In the genomic region with DNA sequence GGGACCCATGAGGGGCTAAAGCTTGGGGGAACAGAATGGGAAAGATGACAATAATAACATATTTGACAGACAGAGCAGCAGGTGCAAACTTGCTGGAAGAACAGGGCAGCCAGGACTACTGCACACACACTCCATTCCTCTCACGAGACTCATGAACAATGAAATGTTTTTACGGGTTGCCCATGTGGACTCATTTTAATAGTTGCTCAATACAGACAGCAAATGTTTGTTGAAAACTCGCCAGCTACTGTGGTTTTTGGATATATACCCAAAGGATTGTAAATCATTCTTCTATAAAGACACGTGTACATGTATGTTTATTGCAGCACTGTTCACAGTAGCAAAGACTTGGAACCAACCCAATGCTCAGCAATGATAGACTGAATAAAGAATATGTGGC, we compare ENCODE assay signal across 23 cellular contexts. TPM values are rescaled to one million over a fixed set of nuclear protein-coding genes. Genes with fewer than 3 reads are reported as not detected.
DNase-seq lines count a peak whose midpoint lies in the region; ATAC-seq, FAIRE-seq and TF ChIP-seq lines count a peak whose summit lies in the region.
"Had no signal": no experiment of that assay in that cellular context is flagged by ENCODE, and none has a peak within 500 bp of the region (broad histone marks: within the 10 kb centered on the region; RNA-seq: fewer than 3 reads in every experiment).

No MANE protein-coding gene starts in this region.

- CTCF ChIA-PET in HepG2 (lab: Yijun Ruan, JAX; ENCODE audit: low intra/inter-chr PET ratio, low total read pairs), result no interaction called here

- no peak for ATAC-seq in HepG2
- ATAC-seq: K562 had no signal

- TF ChIP-seq EP300 in HepG2 (IDR thresholded peaks at IDR 0.05; ENCODE audit: low read depth in 2 of 2, low read length in 2 of 2), result no peak
- TF ChIP-seq EP300 in HepG2 (CRISPR knock-in tag; IDR thresholded peaks at IDR 0.05; ENCODE audit: borderline replicate concordance), result no peak

- no peak for TF ChIP-seq POLR2A in HepG2 (IDR thresholded peaks at IDR 0.05; ENCODE audit: insufficient read depth in 1 of 2, low read depth in 2 of 2, low read length in 2 of 2)

- POLR2A ChIA-PET in HepG2 (lab: Yijun Ruan, JAX), result no interaction called here

- FAIRE-seq in bronchial epithelial cell (lab: Jason Lieb, UNC) (no peak), HepG2 (lab: Jason Lieb, UNC) (no peak)
- FAIRE-seq: A204.1, K562 had no signal

- H3K4me1 ChIP-seq in HepG2 (ENCODE audit: insufficient read depth, low read length), result no peaks in the 10 kb centered on the region

- intact Hi-C loops in HepG2 (cut with micrococcal nuclease; ENCODE audit: unreplicated experiment), result no loop called here

- H3K36me3 ChIP-seq in bronchial epithelial cell (ENCODE audit: control insufficient read depth, insufficient read depth, low read length) (no peaks in the 10 kb centered on the region), HepG2 (replicated peaks in 1 of 2; ENCODE audit: control insufficient read depth in 1 of 2, insufficient read depth in 2 of 2, low read length in 2 of 2) (no peaks in the 10 kb centered on the region)

- 2% methylated on average over 4 of the region's 4 CpGs for WGBS in HepG2 (ENCODE audit: low lambda C conversion rate)

- H3K9ac ChIP-seq in HepG2 (ENCODE audit: insufficient read depth, low read depth, low read length), result no peak overlapping the region

- no peaks in the 10 kb centered on the region for H3K27me3 ChIP-seq in bronchial epithelial cell (ENCODE audit: control insufficient read depth, insufficient read depth, low read length)
- H3K27me3 ChIP-seq in HepG2 (ENCODE audit: control insufficient read depth in 1 of 2, insufficient read depth in 2 of 2, low read length in 2 of 2), result 0 out of 5 replicates have a peak, but pooled peaks cover 0 to 3% of the 10 kb centered on the region in 2 experiments

- no peak overlapping the region for H3K4me2 ChIP-seq in HepG2 (ENCODE audit: low read depth, low read length)

- no peak for TF ChIP-seq RAD21 in HepG2 (CRISPR knock-in tag; IDR thresholded peaks at IDR 0.05)

- no peak overlapping the region for H3K27ac Mint-ChIP-seq in endothelial cell (ENCODE audit: unreplicated experiment)
- H3K27ac Mint-ChIP-seq: CD4-positive, CD25-positive, alpha-beta regulatory T cell had no signal

- H3K79me2 ChIP-seq in HepG2 (ENCODE audit: insufficient read depth, low read length), result no peaks in the 10 kb centered on the region

- no peak overlapping the region for H2AFZ ChIP-seq in HepG2 (ENCODE audit: low read length)

- H3K9me3 Mint-ChIP-seq in endothelial cell (ENCODE audit: unreplicated experiment), result no peaks in the 10 kb centered on the region

- H3K4me1 Mint-ChIP-seq in endothelial cell (ENCODE audit: unreplicated experiment), result peaks cover 8% of the 10 kb centered on the region
- H3K4me1 Mint-ChIP-seq: CD4-positive, CD25-positive, alpha-beta regulatory T cell had no signal

- BruUV-seq in HepG2 (replicated peaks; lab: Mats Ljungman, UMichigan), result no TSS peak

- in situ Hi-C loops in HepG2 (cut with HindIII; ENCODE audit: extremely low pct_ligation_motif_present, low pct_unique_long_range_greater_than_20kb), result no loop called here

- no peak overlapping the region for H3K27ac ChIP-seq in HepG2 (ENCODE audit: extremely low read length, insufficient read depth, low read length)
- H3K27ac ChIP-seq: HL-60, RWPE1 had no signal

- TF ChIP-seq CTCF in AG09309 (IDR thresholded peaks at IDR 0.05; ENCODE audit: control insufficient read depth, insufficient read depth, low read depth, low read length, missing control alignments) (no peak), bronchial epithelial cell (IDR thresholded peaks at IDR 0.05; ENCODE audit: insufficient read depth, low read length, severe bottlenecking) (no peak), HepG2 (CRISPR knock-in tag; IDR thresholded peaks at IDR 0.05) (no peak), endothelial cell (IDR thresholded peaks at IDR 0.05; ENCODE audit: unreplicated experiment) (no peak)

- DNase-seq in AG09309 (ENCODE audit: low read depth) (peak; percentile 10), M059J (ENCODE audit: low read depth) (peak; percentile 55), bronchial epithelial cell (ENCODE audit: low read depth) (peak; percentile 40), fibroblast of the conjunctiva (ENCODE audit: low read depth) (peak; percentile 2), HepG2 (ENCODE audit: low spot score) (no peak), NCI-H187 (lab: John Stamatoyannopoulos, UW) (no peak), endothelial cell (ENCODE audit: low spot score) (no peak)
- DNase-seq in activated CD4-positive, CD25-positive, alpha-beta regulatory T cell (lab: John Stamatoyannopoulos, UW), result no peak
- DNase-seq: AML-193; Calu3; CD4-positive, CD25-positive, alpha-beta regulatory T cell; DMS79 treated with DMSO at 0.1 percent for 48 hours; GDM1; GOT3; MM.1S; NCI-H1417; NCI-H2081; NCI-H524 treated with DMSO at 0.1 percent for 48 hours had no signal

- H3K27me3 Mint-ChIP-seq in endothelial cell (ENCODE audit: unreplicated experiment), result peaks cover 2% of the 10 kb centered on the region

- 0 out of 2 replicates have a peak, but pooled peaks cover 7% of the 10 kb centered on the region for H3K9me3 ChIP-seq in HepG2 (ENCODE audit: low read length)

- H3K4me3 ChIP-seq in AG09309 (ENCODE audit: control insufficient read depth, low read depth, low read length) (no peak overlapping the region), bronchial epithelial cell (ENCODE audit: low read depth, low read length) (no peak overlapping the region), HepG2 (replicated peaks in 1 of 3; ENCODE audit: insufficient read depth in 1 of 3, low read depth in 2 of 3, low read length in 3 of 3) (no peak overlapping the region)
- H3K4me3 ChIP-seq: K562 had no signal

- H3K36me3 Mint-ChIP-seq in endothelial cell (ENCODE audit: low read depth, unreplicated experiment), result peaks cover 5% of the 10 kb centered on the region
- H3K36me3 Mint-ChIP-seq: CD4-positive, CD25-positive, alpha-beta regulatory T cell had no signal

- no peaks in the 10 kb centered on the region for H4K20me1 ChIP-seq in HepG2 (ENCODE audit: insufficient read depth, low read length)

- H3K4me3 Mint-ChIP-seq in endothelial cell (ENCODE audit: unreplicated experiment), result no peak overlapping the region
- H3K4me3 Mint-ChIP-seq: CD4-positive, CD25-positive, alpha-beta regulatory T cell had no signal

TF ChIP-seq in HepG2, 621 proteins besides CTCF, POLR2A, EP300 and RAD21 (continues in another document):
- TF ChIP-seq TEAD3 (CRISPR knock-in tag; optimal IDR thresholded peaks at IDR 0.05; ENCODE audit: borderline replicate concordance), result no peak
- TF ChIP-seq, protein P1, sequence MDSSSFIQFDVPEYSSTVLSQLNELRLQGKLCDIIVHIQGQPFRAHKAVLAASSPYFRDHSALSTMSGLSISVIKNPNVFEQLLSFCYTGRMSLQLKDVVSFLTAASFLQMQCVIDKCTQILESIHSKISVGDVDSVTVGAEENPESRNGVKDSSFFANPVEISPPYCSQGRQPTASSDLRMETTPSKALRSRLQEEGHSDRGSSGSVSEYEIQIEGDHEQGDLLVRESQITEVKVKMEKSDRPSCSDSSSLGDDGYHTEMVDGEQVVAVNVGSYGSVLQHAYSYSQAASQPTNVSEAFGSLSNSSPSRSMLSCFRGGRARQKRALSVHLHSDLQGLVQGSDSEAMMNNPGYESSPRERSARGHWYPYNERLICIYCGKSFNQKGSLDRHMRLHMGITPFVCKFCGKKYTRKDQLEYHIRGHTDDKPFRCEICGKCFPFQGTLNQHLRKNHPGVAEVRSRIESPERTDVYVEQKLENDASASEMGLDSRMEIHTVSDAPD (CRISPR knock-in tag; IDR thresholded peaks at IDR 0.05), result no peak
- TF ChIP-seq, protein P2, sequence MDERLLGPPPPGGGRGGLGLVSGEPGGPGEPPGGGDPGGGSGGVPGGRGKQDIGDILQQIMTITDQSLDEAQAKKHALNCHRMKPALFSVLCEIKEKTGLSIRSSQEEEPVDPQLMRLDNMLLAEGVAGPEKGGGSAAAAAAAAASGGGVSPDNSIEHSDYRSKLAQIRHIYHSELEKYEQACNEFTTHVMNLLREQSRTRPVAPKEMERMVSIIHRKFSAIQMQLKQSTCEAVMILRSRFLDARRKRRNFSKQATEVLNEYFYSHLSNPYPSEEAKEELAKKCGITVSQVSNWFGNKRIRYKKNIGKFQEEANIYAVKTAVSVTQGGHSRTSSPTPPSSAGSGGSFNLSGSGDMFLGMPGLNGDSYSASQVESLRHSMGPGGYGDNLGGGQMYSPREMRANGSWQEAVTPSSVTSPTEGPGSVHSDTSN (CRISPR knock-in tag; IDR thresholded peaks at IDR 0.05), result no peak
- no peak for TF ChIP-seq ZKSCAN8 (CRISPR knock-in tag; IDR thresholded peaks at IDR 0.05; ENCODE audit: borderline replicate concordance)
- TF ChIP-seq BHLHE40 (IDR thresholded peaks at IDR 0.05; ENCODE audit: low read length), result no peak

RNA-seq across cellular contexts. Expression of a gene that starts 10.3 kb away (rescaled TPM):
- 6.2 and 7.2 TPM in 2 replicates for total RNA-seq in M059J (2014; rRNA removed; shearing (Covaris generic))
- not detected in 2 replicates for total RNA-seq in bronchial epithelial cell
- total RNA-seq in HepG2 (2016; rRNA removed; fragmentation: Illumina TruSeq; extraction: Trizol), result 0.02 and 0.14 TPM in 2 replicates
- total RNA-seq in HepG2 (2016; cell fraction: cytosol; rRNA removed; fragmentation: Illumina TruSeq; extraction: Trizol; ENCODE audit: low read depth), result not detected in 2 replicates
- total RNA-seq in HepG2 (2016; cell fraction: insoluble cytoplasmic fraction; rRNA removed; fragmentation: Illumina TruSeq; extraction: Trizol), result 0.09 and 0.10 TPM in 2 replicates
- 0.06 and 0.07 TPM in 2 replicates for total RNA-seq in HepG2 (2016; cell fraction: membrane; rRNA removed; fragmentation: Illumina TruSeq; extraction: Trizol)
- total RNA-seq in HepG2 (2016; cell fraction: nucleus; rRNA removed; fragmentation: Illumina TruSeq; extraction: Trizol), result 0.25 TPM in 1 of 2 replicates, not detected in the other
- polyA plus RNA-seq in HepG2 (2011; rRNA removed), result 0.13 and 0.26 TPM in 2 replicates
- 0.12 and 0.13 TPM in 2 replicates for polyA plus RNA-seq in HepG2 (2011; cell fraction: cytosol; rRNA removed)
- 0.12 and 0.14 TPM in 2 replicates for polyA plus RNA-seq in HepG2 (2011; cell fraction: nucleus; rRNA removed)
- polyA plus RNA-seq in HepG2 (2012), result 0.09 TPM in 1 of 2 replicates, not detected in the other
- polyA plus RNA-seq in HepG2 (2016; cell fraction: cytosol; fragmentation: Illumina TruSeq; extraction: Trizol; ENCODE audit: low read depth), result 0.02 and 0.09 TPM in 2 replicates
- polyA plus RNA-seq in HepG2 (2016; cell fraction: insoluble cytoplasmic fraction; fragmentation: Illumina TruSeq; extraction: Trizol; ENCODE audit: low read depth), result 0.11 and 0.19 TPM in 2 replicates
- 0.03 and 0.13 TPM in 2 replicates for polyA plus RNA-seq in HepG2 (2016; cell fraction: membrane; fragmentation: Illumina TruSeq; extraction: Trizol; ENCODE audit: low read depth)
- polyA plus RNA-seq in HepG2 (2016; cell fraction: nucleus; fragmentation: Illumina TruSeq; extraction: Trizol; ENCODE audit: insufficient read depth, low read depth), result 0.08 TPM in 1 of 2 replicates, not detected in the other
- polyA minus RNA-seq in HepG2 (2011; rRNA and poly(A)+ RNA removed; ENCODE audit: low replicate concordance), result 0.28 and 0.60 TPM in 2 replicates
- 0.40 TPM in 1 of 2 replicates, not detected in the other for polyA minus RNA-seq in HepG2 (2011; cell fraction: cytosol; rRNA and poly(A)+ RNA removed)
- polyA minus RNA-seq in HepG2 (2011; cell fraction: nucleus; rRNA and poly(A)+ RNA removed), result 0.12 and 0.13 TPM in 2 replicates
- total RNA-seq in endothelial cell (ENCODE audit: unreplicated experiment), result 1.4 TPM
- total RNA-seq: CD4-positive, CD25-positive, alpha-beta regulatory T cell; OCI-LY7 had no signal
- polyA plus RNA-seq: CD4-positive, CD25-positive, alpha-beta regulatory T cell had no signal

Comparison
In these comparisons a context has a peak if more than half of its experiments do, and no peak if none do; other contexts are left out.
1. DNase-seq: peak in AG09309 (single experiment), M059J (single experiment), bronchial epithelial cell (single experiment) and fibroblast of the conjunctiva (single experiment); none in activated CD4-positive, CD25-positive, alpha-beta regulatory T cell (0 of 4), HepG2 (single experiment), NCI-H187 (0 of 2) and endothelial cell (single experiment).